11 cellular contexts compared by ENCODE assay signal in the genomic region with DNA sequence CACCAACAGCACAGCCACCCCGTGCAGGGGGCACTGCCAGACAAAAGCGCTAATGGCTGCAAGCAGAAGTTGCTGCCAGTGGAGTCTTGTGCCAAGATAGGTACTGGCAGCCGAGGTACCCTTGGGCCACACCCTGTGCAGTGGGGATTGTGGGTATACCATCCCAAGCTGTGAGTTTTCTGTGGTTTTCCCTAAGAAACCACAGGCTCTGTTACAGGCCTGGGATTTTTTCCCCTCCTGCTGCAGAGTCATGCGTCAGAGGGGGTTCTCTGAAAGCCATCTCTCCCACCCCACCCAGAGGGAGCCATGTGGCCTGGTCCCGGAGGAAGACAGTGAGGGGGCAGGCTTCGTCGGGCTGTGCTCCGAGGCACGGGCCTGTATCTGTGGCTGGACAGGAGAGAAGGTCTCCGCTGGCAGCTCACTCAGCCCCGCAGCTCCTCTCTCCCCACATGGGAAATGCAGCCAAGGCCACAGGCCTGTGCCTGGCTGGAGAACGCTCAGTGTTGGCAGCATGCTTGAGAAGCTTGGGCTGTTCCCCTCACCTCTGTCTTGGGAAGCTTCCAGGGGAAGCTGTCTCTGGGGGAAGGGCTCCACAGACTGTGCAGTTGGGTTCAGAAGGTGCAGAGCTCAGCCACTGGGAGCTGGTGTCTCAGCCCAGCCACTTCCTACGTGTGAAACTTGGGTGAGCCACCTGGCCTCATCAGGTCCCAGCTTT. TPM values are rescaled to one million over a fixed set of nuclear protein-coding genes. Genes with fewer than 3 reads are reported as not detected.
DNase-seq lines count a peak whose midpoint lies in the region; ATAC-seq and TF ChIP-seq lines count a peak whose summit lies in the region.
"Had no signal": no experiment of that assay in that cellular context is flagged by ENCODE, and none has a peak within 500 bp of the region (broad histone marks: within the 10 kb centered on the region; RNA-seq: fewer than 3 reads in every experiment).

No MANE protein-coding gene starts in this region.

- no peaks in the 10 kb centered on the region for H3K9me3 Mint-ChIP-seq in Caco-2 (ENCODE audit: unreplicated experiment)

- H3K9me3 ChIP-seq in esophagus muscularis mucosa (no peaks in the 10 kb centered on the region), neuronal stem cell (replicated peaks in 1 of 2; ENCODE audit: control insufficient read depth in 2 of 2, insufficient read depth in 1 of 2, low read depth in 1 of 2, low read length in 2 of 2) (no peaks in the 10 kb centered on the region), Caco-2 (no peaks in the 10 kb centered on the region)

- peaks cover 20 to 42% (median 33%) of the 10 kb centered on the region in 4 donors for H3K4me1 ChIP-seq in esophagus muscularis mucosa
- H3K4me1 ChIP-seq in neuronal stem cell (ENCODE audit: control insufficient read depth in 2 of 2, insufficient read depth in 1 of 2, low read depth in 1 of 2, low read length in 2 of 2), result peaks cover 3 to 16% of the 10 kb centered on the region in 2 donors
- peaks cover 12% of the 10 kb centered on the region for H3K4me1 ChIP-seq in Caco-2

- no peak overlapping the region for H4K8ac ChIP-seq in neuronal stem cell (ENCODE audit: low read depth, low read length)

- no peak overlapping the region for H3K27ac Mint-ChIP-seq in Caco-2 (ENCODE audit: unreplicated experiment)

- H3K4me3 ChIP-seq in NB4 (ENCODE audit: low read depth, low read length) (no peak overlapping the region), esophagus muscularis mucosa (no peak overlapping the region), neuronal stem cell (ENCODE audit: low read length in 2 of 2) (no peak overlapping the region), Caco-2 (ENCODE audit: low read depth, low read length) (no peak overlapping the region)

- POLR2A ChIA-PET in Caco-2 (lab: Charles Lee), result no interaction called here

- no peak overlapping the region for H3K4me3 Mint-ChIP-seq in Caco-2 (ENCODE audit: unreplicated experiment)

- H2AK5ac ChIP-seq in neuronal stem cell (ENCODE audit: low read depth, low read length), result peak overlapping the region; percentile 14

- WGBS in esophagus muscularis mucosa, result 21% methylated on average over 10 of the region's 13 CpGs
- WGBS in neuronal stem cell (ENCODE audit: extremely low coverage in 2 of 2, insufficient read length in 2 of 2, insufficient replicate concordance in 1 of 2), 2 donors, result no CpG with 5 or more reads among the region's 13 CpGs

- H3K27me3 Mint-ChIP-seq in Caco-2 (ENCODE audit: insufficient read depth, unreplicated experiment), result no peaks in the 10 kb centered on the region

- H4K91ac ChIP-seq in neuronal stem cell (ENCODE audit: low read depth, low read length, poor library complexity), result no peak overlapping the region

- no peaks in the 10 kb centered on the region for H3K79me1 ChIP-seq in neuronal stem cell (ENCODE audit: low read depth, low read length)

- TF ChIP-seq CTCF in NB4 (IDR thresholded peaks at IDR 0.05; ENCODE audit: low read depth, low read length) (no peak), esophagus muscularis mucosa (IDR thresholded peaks at IDR 0.05) (no peak), Caco-2 (IDR thresholded peaks at IDR 0.05; ENCODE audit: insufficient read depth in 1 of 2, low read depth in 1 of 2, low read length in 1 of 2, severe bottlenecking in 1 of 2, unreplicated experiment in 1 of 2) (no peak)

- H3K14ac ChIP-seq in neuronal stem cell (ENCODE audit: low read length), result no peak overlapping the region

- intact Hi-C loops in esophagus muscularis mucosa (cut with DNase I), result no loop called here
- intact Hi-C loops in Caco-2 (cut with micrococcal nuclease; ENCODE audit: unreplicated experiment), result no loop called here

- H3K36me3 ChIP-seq in esophagus muscularis mucosa, result no peaks in the 10 kb centered on the region
- no peaks in the 10 kb centered on the region for H3K36me3 ChIP-seq in neuronal stem cell (replicated peaks in 1 of 2; ENCODE audit: control insufficient read depth in 2 of 2, insufficient read depth in 2 of 2, low read length in 2 of 2)
- no peaks in the 10 kb centered on the region for H3K36me3 ChIP-seq in Caco-2 (ENCODE audit: control insufficient read depth, insufficient read depth, low read length)

- no peak overlapping the region for H2AFZ ChIP-seq in neuronal stem cell (ENCODE audit: low read length)

- peak; percentile 45 for DNase-seq in Ammon's horn (ENCODE audit: low spot score)
- DNase-seq in NB4 (ENCODE audit: low read depth), result peak; percentile 34
- DNase-seq in esophagus muscularis mucosa (ENCODE audit: extremely low spot score), result no peak
- DNase-seq in neuronal stem cell (ENCODE audit: low spot score), result no peak
- no peak for DNase-seq in Caco-2
- no peak for DNase-seq in NCI-H510A (lab: John Stamatoyannopoulos, UW)
- no peak for DNase-seq in activated effector memory CD4-positive, alpha-beta T cell treated with Interleukin-2 at 50 U/mL for 16 hours
- DNase-seq: activated CD8-positive, alpha-beta memory T cell treated with anti-CD3 and anti-CD28 coated beads for 24 hours; effector CD8-positive, alpha-beta T cell; NCI-H1417 treated with DMSO at 0.1 percent for 48 hours had no signal

- H2BK15ac ChIP-seq in neuronal stem cell (ENCODE audit: low read length), result no peak overlapping the region

- no peak overlapping the region for H3K4me2 ChIP-seq in neuronal stem cell (ENCODE audit: insufficient read depth, low read length, poor library complexity, severe bottlenecking)

- no peak for ATAC-seq in GM18519 (IDR thresholded peaks at IDR 0.05; ENCODE audit: low FRiP score, unreplicated experiment)

- H3K36me3 Mint-ChIP-seq in Caco-2 (ENCODE audit: insufficient read depth, unreplicated experiment), result peaks cover 5% of the 10 kb centered on the region

- peak overlapping the region; percentile 39 for H3K18ac ChIP-seq in neuronal stem cell (ENCODE audit: low read length)

- CTCF ChIA-PET in Caco-2 (lab: Charles Lee), result interaction anchor here (0.8 to 1.0 kb wide), 3 partner anchors 11 to 256 kb away, joined by 4 to 6 read pairs (median 4); no protein-coding TSS in a partner anchor

- H3K4ac ChIP-seq in neuronal stem cell (ENCODE audit: low read length), result no peak overlapping the region

- no peak for TF ChIP-seq POLR2A in NB4 (IDR thresholded peaks at IDR 0.05; ENCODE audit: extremely low read depth, insufficient read length)
- no peak for TF ChIP-seq POLR2A in esophagus muscularis mucosa (IDR thresholded peaks at IDR 0.05; ENCODE audit: low read depth)

- H3K27me3 ChIP-seq in esophagus muscularis mucosa (no peaks in the 10 kb centered on the region), neuronal stem cell (ENCODE audit: control insufficient read depth in 3 of 3, insufficient read depth in 3 of 3, low read depth in 1 of 3, low read length in 3 of 3) (peaks cover 0 to 29% (median 0%) of the 10 kb centered on the region in 3 experiments), Caco-2 (replicated peaks; ENCODE audit: control insufficient read depth, insufficient read depth, low read length) (no peaks in the 10 kb centered on the region)

- TF ChIP-seq EP300 in esophagus muscularis mucosa (IDR thresholded peaks at IDR 0.05), result no peak

- BruUV-seq in Caco-2 (replicated peaks; lab: Mats Ljungman, UMichigan), result no TSS peak

- no peak overlapping the region for H2BK120ac ChIP-seq in neuronal stem cell (ENCODE audit: low read depth, low read length)

- peak overlapping the region; percentile 58 to 76 (median 70) for H3K27ac ChIP-seq in esophagus muscularis mucosa (replicated peaks in 1 of 4)
- no peak overlapping the region for H3K27ac ChIP-seq in neuronal stem cell (replicated peaks; ENCODE audit: low read length)

- H3K23ac ChIP-seq in neuronal stem cell (ENCODE audit: low read depth, low read length, poor library complexity), result no peak overlapping the region

- H3K4me1 Mint-ChIP-seq in Caco-2 (ENCODE audit: low read depth, unreplicated experiment), result peaks cover 23% of the 10 kb centered on the region

- H3K9ac ChIP-seq in neuronal stem cell (ENCODE audit: low read depth, low read length, poor library complexity), result no peak overlapping the region

- no peak overlapping the region for H2BK5ac ChIP-seq in neuronal stem cell (ENCODE audit: low read length)

- H2BK12ac ChIP-seq in neuronal stem cell (ENCODE audit: low read length), result no peak overlapping the region

RNA-seq across cellular contexts. Expression of a gene that starts 42.5 kb away (rescaled TPM):
- total RNA-seq in esophagus muscularis mucosa (not detected), Caco-2 (2022) (32.1 and 34.7 TPM in 2 replicates)
- 35.5 TPM for polyA plus RNA-seq in neuronal stem cell (2013, experiment 1 of 2)
- 36.7 TPM for polyA plus RNA-seq in neuronal stem cell (2013, experiment 2 of 2)

RNA-seq across cellular contexts. Expression of a gene that starts 54.0 kb away (rescaled TPM):
- total RNA-seq in esophagus muscularis mucosa (10 to 100 TPM in 3 of 4 donors, 1 to 10 TPM in 1; 7.5 to 10.6 (median 10.2) TPM), Caco-2 (2022) (21.6 and 26.6 TPM in 2 replicates)
- polyA plus RNA-seq in neuronal stem cell (2013, experiment 1 of 2), result 6.5 TPM
- 6.8 TPM for polyA plus RNA-seq in neuronal stem cell (2013, experiment 2 of 2)

Comparison
In these comparisons a context has a peak if more than half of its experiments do, and no peak if none do; other contexts are left out.
1. DNase-seq: peak in Ammon's horn (single experiment) and NB4 (single experiment); none in esophagus muscularis mucosa (single experiment), neuronal stem cell (single experiment), Caco-2 (0 of 2), NCI-H510A (single experiment) and activated effector memory CD4-positive, alpha-beta T cell treated with Interleukin-2 at 50 U/mL for 16 hours (single experiment).
2. RNA of a gene that starts 42.5 kb away (total RNA-seq): 32.1 to 34.7 TPM in Caco-2; not detected in esophagus muscularis mucosa; every median in the first group is over 10 times any median in the second.